In genomic region chr17:49573510-49574282, GRCh38 we compare ENCODE assay signal across 19 cellular contexts. TPM values are rescaled to one million over a fixed set of nuclear protein-coding genes. Genes with fewer than 3 reads are reported as not detected.
DNase-seq lines count a peak whose midpoint lies in the region; ATAC-seq and TF ChIP-seq lines count a peak whose summit lies in the region.
"Had no signal": no experiment of that assay in that cellular context is flagged by ENCODE, and none has a peak within 500 bp of the region (broad histone marks: within the 10 kb centered on the region; RNA-seq: fewer than 3 reads in every experiment).

No MANE protein-coding gene starts in this region.

- H3K27me3 Mint-ChIP-seq in T-helper 17 cell (peaks cover 49% of the 10 kb centered on the region), MCF 10A (ENCODE audit: insufficient read depth, unreplicated experiment) (peaks cover 35% of the 10 kb centered on the region)

- TF ChIP-seq CTCF in MCF 10A (IDR thresholded peaks at IDR 0.05; ENCODE audit: unreplicated experiment) = no peak
- TF ChIP-seq CTCF in GM13977 (IDR thresholded peaks at IDR 0.05; ENCODE audit: extremely low read depth, insufficient read depth, missing control alignments) = no peak

- H3K4me1 Mint-ChIP-seq in T-helper 17 cell = peaks cover 19% of the 10 kb centered on the region
- peaks cover 5% of the 10 kb centered on the region for H3K4me1 Mint-ChIP-seq in MCF 10A (ENCODE audit: insufficient read depth, unreplicated experiment)

- H3K36me3 Mint-ChIP-seq in T-helper 17 cell (ENCODE audit: low read depth) (no peaks in the 10 kb centered on the region), MCF 10A (ENCODE audit: insufficient read depth, unreplicated experiment) (no peaks in the 10 kb centered on the region)
- H3K36me3 Mint-ChIP-seq: naive thymus-derived CD4-positive, alpha-beta T cell had no signal

- H3K27ac ChIP-seq in temporal lobe (ENCODE audit: low read depth, low read length) = peak overlapping the region; percentile 45
- H3K27ac ChIP-seq: BLaER1, KMS-11 had no signal

- peaks cover 37% of the 10 kb centered on the region for H3K27me3 ChIP-seq in H7 (ENCODE audit: control insufficient read depth, insufficient read depth, low read length)
- peaks cover 33% of the 10 kb centered on the region for H3K27me3 ChIP-seq in iPS-15b (ENCODE audit: control insufficient read depth, insufficient read depth, low read length)

- peaks cover 2% of the 10 kb centered on the region for H3K4me1 ChIP-seq in iPS-15b (ENCODE audit: control insufficient read depth, insufficient read depth, low read length)

- in situ Hi-C loops in GM13977 (cut with MboI; ENCODE audit: low pct_unique_long_range_greater_than_20kb, low sequenced_read_pairs, unreplicated experiment) = loop anchor here (5.0 to 25.0 kb wide), 3 partner anchors 129 to 414 kb away; partner anchors contain the start of genes DLX3 and TAC4

- H3K9me3 Mint-ChIP-seq in MCF 10A (ENCODE audit: unreplicated experiment) = no peaks in the 10 kb centered on the region
- H3K9me3 Mint-ChIP-seq: naive thymus-derived CD4-positive, alpha-beta T cell had no signal

- H3K9me3 ChIP-seq in T-helper 17 cell (ENCODE audit: control insufficient read depth, low read length, poor library complexity, severe bottlenecking) = no peaks in the 10 kb centered on the region
- no peaks in the 10 kb centered on the region for H3K9me3 ChIP-seq in iPS-15b (ENCODE audit: control insufficient read depth, insufficient read depth, low read length)
- H3K9me3 ChIP-seq: BLaER1 had no signal

- H3K9ac ChIP-seq in iPS-15b (ENCODE audit: low read depth, low read length) = no peak overlapping the region
- H3K9ac ChIP-seq: BLaER1, KMS-11 had no signal

- CTCF ChIA-PET in MCF 10A (lab: Yijun Ruan, JAX) = interaction anchor here (0.6 to 16.7 kb wide), 3 partner anchors 11 to 124 kb away, joined by 3 to 325 read pairs (median 4); no protein-coding TSS in a partner anchor

- ATAC-seq in T-helper 17 cell = no peak
- ATAC-seq: activated CD4-positive, CD25-positive, alpha-beta regulatory T cell treated with anti-CD3 and anti-CD28 coated beads, Interleukin-2, amount 50 U/mL, for 24 hours; HCT116; naive thymus-derived CD4-positive, alpha-beta T cell; Panc1; sciatic nerve had no signal

- POLR2A ChIA-PET in MCF 10A (lab: Yijun Ruan, JAX) = no interaction called here

- BruUV-seq in MCF 10A (replicated peaks; lab: Mats Ljungman, UMichigan) = no TSS peak

- H3K4me3 Mint-ChIP-seq in T-helper 17 cell (peak overlapping the region; percentile 70), MCF 10A (ENCODE audit: unreplicated experiment) (no peak overlapping the region)

- intact Hi-C loops in MCF 10A (cut with micrococcal nuclease) = loop anchor here (5.0 kb wide), 1 partner anchor 104 kb away; the partner anchor contains the start of gene SPOP

- H3K27ac Mint-ChIP-seq in T-helper 17 cell (no peak overlapping the region), MCF 10A (ENCODE audit: low read depth, unreplicated experiment) (no peak overlapping the region)

- H3K4me3 ChIP-seq in H7 (ENCODE audit: insufficient read depth, low read depth, low read length) (no peak overlapping the region), iPS-15b (ENCODE audit: low read depth, low read length) (peak overlapping the region; percentile 8)
- H3K4me3 ChIP-seq: BLaER1 had no signal

- H3K36me3 ChIP-seq in H7 (replicated peaks; ENCODE audit: control insufficient read depth, insufficient read depth, low read length) = no peaks in the 10 kb centered on the region
- H3K36me3 ChIP-seq in iPS-15b (ENCODE audit: control insufficient read depth, insufficient read depth, low read length) = no peaks in the 10 kb centered on the region
- H3K36me3 ChIP-seq: BLaER1 had no signal

- DNase-seq in H7 (peak; percentile 16), T-helper 17 cell (no peak), MCF 10A (ENCODE audit: unreplicated experiment) (no peak), GM13977 (ENCODE audit: low spot score) (no peak), mesenteric fat pad (ENCODE audit: low spot score) (no peak)
- DNase-seq: DND-41; naive thymus-derived CD4-positive, alpha-beta T cell; NCI-H2081; NCI-H69; stimulated activated CD4-positive, alpha-beta T cell treated with anti-CD3 and anti-CD28 coated beads, Interleukin-4, amount 100 ng/mL, for 4 hours had no signal

RNA-seq across cellular contexts. Expression of gene NXPH3, which starts 2.0 kb away (rescaled TPM):
- 1.7 and 2.4 TPM in 2 replicates for total RNA-seq in H7 (2014; rRNA removed; shearing (Covaris generic))
- total RNA-seq in T-helper 17 cell = not detected
- total RNA-seq in temporal lobe = 9.6 TPM
- total RNA-seq in MCF 10A (2022) = not detected in 2 replicates
- 3.8 TPM for total RNA-seq in mesenteric fat pad
- total RNA-seq: naive thymus-derived CD4-positive, alpha-beta T cell; T-helper 2 cell treated with Interferon-gamma antibody and Interleukin-4, amounts not matched to agents 100 ng/mL and 5 ng/mL, for 36 hours had no signal
